19 cellular contexts compared by ENCODE assay signal in the genomic region with DNA sequence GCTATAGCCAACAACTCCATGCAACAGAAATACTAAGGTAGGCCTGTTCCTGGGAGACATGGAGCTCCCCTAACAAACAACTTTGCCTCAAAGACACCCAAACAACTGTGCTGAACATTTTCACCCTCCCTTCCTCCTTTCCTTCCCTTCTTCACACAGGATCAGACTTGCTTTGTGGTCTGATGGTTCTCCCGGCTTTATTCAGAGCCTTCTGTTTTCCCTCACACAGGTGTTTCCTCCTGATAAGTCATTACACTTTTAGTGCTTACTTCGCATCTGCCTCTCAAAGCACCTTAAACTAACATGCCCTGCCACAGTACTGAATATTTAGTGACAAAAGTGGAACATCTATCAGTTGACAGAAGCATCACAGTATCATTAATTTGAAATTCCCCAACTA.
"Had no signal": no experiment of that assay in that cellular context is flagged by ENCODE, and none has a peak within 500 bp of the region (broad histone marks: within the 10 kb centered on the region; RNA-seq: fewer than 3 reads in every experiment).

No MANE protein-coding gene starts in this region.

- H3K4me1 Mint-ChIP-seq: nephron progenitor cell had no signal

- H3K27ac Mint-ChIP-seq: activated CD8-positive, alpha-beta T cell treated with anti-CD3 and anti-CD28 coated beads for 36 hours; effector memory CD8-positive, alpha-beta T cell; nephron progenitor cell; stimulated activated effector memory CD8-positive, alpha-beta T cell treated with anti-CD3 and anti-CD28 coated beads, Interleukin-12 subunit alpha, Interleukin-12 subunit beta, amount 100 ng/mL, for 72 hours; T-cell had no signal

- H3K36me3 Mint-ChIP-seq: stimulated activated effector memory CD8-positive, alpha-beta T cell treated with anti-CD3 and anti-CD28 coated beads, Interleukin-12 subunit alpha, Interleukin-12 subunit beta, amount 100 ng/mL, for 72 hours; T-cell had no signal

- H3K4me3 Mint-ChIP-seq: activated CD8-positive, alpha-beta T cell treated with anti-CD3 and anti-CD28 coated beads for 36 hours; effector memory CD8-positive, alpha-beta T cell; nephron progenitor cell; stimulated activated effector memory CD8-positive, alpha-beta T cell treated with anti-CD3 and anti-CD28 coated beads, Interleukin-12 subunit alpha, Interleukin-12 subunit beta, amount 100 ng/mL, for 72 hours; T-cell had no signal

- H3K9me3 Mint-ChIP-seq: activated CD8-positive, alpha-beta T cell treated with anti-CD3 and anti-CD28 coated beads for 36 hours; effector memory CD8-positive, alpha-beta T cell; nephron progenitor cell; stimulated activated effector memory CD8-positive, alpha-beta T cell treated with anti-CD3 and anti-CD28 coated beads, Interleukin-12 subunit alpha, Interleukin-12 subunit beta, amount 100 ng/mL, for 72 hours; T-cell had no signal

- DNase-seq: activated CD4-positive, alpha-beta T cell treated with anti-CD3 and anti-CD28 coated beads for 48 hours; activated CD4-positive, CD25-positive, alpha-beta regulatory T cell; activated effector memory CD4-positive, alpha-beta T cell treated with Interleukin-2 at 50 U/mL for 16 hours; activated T-cell treated with anti-CD3 and anti-CD28 coated beads, Interleukin-2, amount 50 U/mL, for 1 hour; adrenal gland; effector memory CD8-positive, alpha-beta T cell; erythroblast; gastrocnemius medialis; head of caudate nucleus; kidney glomerular epithelial cell; left ventricle myocardium inferior; nephron progenitor cell; nucleus accumbens; stimulated activated CD4-positive, alpha-beta T cell treated with anti-CD3 and anti-CD28 coated beads, Interleukin-4, amount 100 ng/mL, for 24 hours; T-cell; upper lobe of left lung had no signal

- ATAC-seq: effector memory CD8-positive, alpha-beta T cell; gastrocnemius medialis; sciatic nerve; T-cell had no signal
